20 cellular contexts compared by ENCODE assay signal in genomic region chr10:133179651-133180050, GRCh38. TPM values are rescaled to one million over a fixed set of nuclear protein-coding genes. Genes with fewer than 3 reads are reported as not detected.
DNase-seq lines count a peak whose midpoint lies in the region; ATAC-seq and TF ChIP-seq lines count a peak whose summit lies in the region.
"Had no signal": no experiment of that assay in that cellular context is flagged by ENCODE, and none has a peak within 500 bp of the region (broad histone marks: within the 10 kb centered on the region; RNA-seq: fewer than 3 reads in every experiment).

No MANE protein-coding gene starts in this region.

- peaks cover 7% of the 10 kb centered on the region for H3K4me1 Mint-ChIP-seq in glutamatergic neuron (ENCODE audit: low read depth, unreplicated experiment)
- H3K4me1 Mint-ChIP-seq: GM23338, H9 had no signal

- no peak overlapping the region for H3K4me3 Mint-ChIP-seq in glutamatergic neuron (ENCODE audit: unreplicated experiment)
- H3K4me3 Mint-ChIP-seq: CD4-positive, alpha-beta memory T cell; GM23338; H9 had no signal

- H4K20me1 ChIP-seq in BLaER1 treated with 17β-estradiol and CSF1 and Interleukin-3, amounts not matched to agents 10 nM and 100 nM = peaks cover 0 to 52% (median 16%) of the 10 kb centered on the region in 11 experiments; a peak in 15 of 22 replicates

- peaks cover 9% of the 10 kb centered on the region for H3K9me3 Mint-ChIP-seq in glutamatergic neuron (ENCODE audit: unreplicated experiment)

- H3K27ac ChIP-seq in BLaER1 treated with 17β-estradiol and CSF1 and Interleukin-3, amounts not matched to agents 10 nM and 100 nM = no peak overlapping the region
- H3K27ac ChIP-seq: 22Rv1, C4-2B, HL-60 had no signal

- peaks cover 15% of the 10 kb centered on the region for H3K27me3 Mint-ChIP-seq in glutamatergic neuron (ENCODE audit: unreplicated experiment)

- peaks cover 11 to 62% (median 37%) of the 10 kb centered on the region in 11 experiments for H3K27me3 ChIP-seq in BLaER1 treated with 17β-estradiol and CSF1 and Interleukin-3, amounts not matched to agents 10 nM and 100 nM

- H3K4me1 ChIP-seq in BLaER1 treated with 17β-estradiol and CSF1 and Interleukin-3, amounts not matched to agents 10 nM and 100 nM = peaks cover 17 to 70% (median 57%) of the 10 kb centered on the region in 10 experiments

- no peak for ATAC-seq in Right ventricle myocardium inferior
- no peak for ATAC-seq in left ventricle myocardium superior
- ATAC-seq in HG03460 (IDR thresholded peaks at IDR 0.05; ENCODE audit: unreplicated experiment) = no peak
- ATAC-seq in HG03439 (IDR thresholded peaks at IDR 0.05; ENCODE audit: unreplicated experiment) = no peak
- ATAC-seq: GM23338, K562 had no signal

- peak overlapping the region in 8 of 11 experiments; percentile 46 to 88 (median 76); a peak in 16 of 22 replicates for H3K4me2 ChIP-seq in BLaER1 treated with 17β-estradiol and CSF1 and Interleukin-3, amounts not matched to agents 10 nM and 100 nM
- H3K4me2 ChIP-seq: GM23338 had no signal

- H3K4me3 ChIP-seq in BLaER1 treated with 17β-estradiol and CSF1 and Interleukin-3, amounts not matched to agents 10 nM and 100 nM = no peak overlapping the region
- H3K4me3 ChIP-seq: GM23338, K562 had no signal

- TF ChIP-seq CTCF in glutamatergic neuron (IDR thresholded peaks at IDR 0.05; ENCODE audit: partially characterized antibody, unreplicated experiment) = no peak

- H3K9me3 ChIP-seq in BLaER1 treated with 17β-estradiol and CSF1 and Interleukin-3, amounts not matched to agents 10 nM and 100 nM (replicated peaks in 1 of 11) = peaks cover 0 to 17% (median 0%) of the 10 kb centered on the region in 11 experiments; a peak in 5 of 22 replicates

- no peaks in the 10 kb centered on the region for H3K36me3 ChIP-seq in BLaER1 treated with 17β-estradiol and CSF1 and Interleukin-3, amounts not matched to agents 10 nM and 100 nM

- H3K27ac Mint-ChIP-seq in glutamatergic neuron (ENCODE audit: unreplicated experiment) = no peak overlapping the region
- H3K27ac Mint-ChIP-seq: CD4-positive, alpha-beta memory T cell; GM23338 had no signal

- H3K36me3 Mint-ChIP-seq in glutamatergic neuron (ENCODE audit: unreplicated experiment) = no peaks in the 10 kb centered on the region
- H3K36me3 Mint-ChIP-seq: CD4-positive, alpha-beta memory T cell had no signal

- H3K9ac ChIP-seq in BLaER1 treated with 17β-estradiol and CSF1 and Interleukin-3, amounts not matched to agents 10 nM and 100 nM = peak overlapping the region in 2 of 11 experiments; percentile 14 to 41; a peak in 1 of 22 replicates

- DNase-seq in Right ventricle myocardium inferior (ENCODE audit: missing footprints) = peak; percentile 62
- no peak for DNase-seq in left ventricle myocardium superior
- DNase-seq in glutamatergic neuron = peak; percentile 38
- peak; percentile 58 for DNase-seq in posterior vena cava (ENCODE audit: low spot score)
- DNase-seq in DMS153 treated with DMSO at 0.1 percent for 48 hours (lab: John Stamatoyannopoulos, UW; ENCODE audit: unreplicated experiment) = no peak
- DNase-seq: AML-193; CD4-positive, alpha-beta memory T cell; DMS79 treated with DMSO at 0.1 percent for 48 hours; EL; GDM1; H9 had no signal

- intact Hi-C loops in Right ventricle myocardium inferior (cut with DNase I) = no loop called here
- intact Hi-C loops in left ventricle myocardium superior (cut with micrococcal nuclease) = no loop called here
- intact Hi-C loops in posterior vena cava (cut with DNase I) = loop anchor here in 1 of 2 donors (5.0 kb wide), 1 partner anchor 857 kb away; no protein-coding TSS in a partner anchor

RNA-seq across cellular contexts. Expression of gene KNDC1, which starts 19.6 kb away (rescaled TPM):
- total RNA-seq in Right ventricle myocardium inferior = not detected
- 0.20 TPM for total RNA-seq in left ventricle myocardium superior
- total RNA-seq in glutamatergic neuron (ENCODE audit: unreplicated experiment) = 7.4 TPM
- under 1 TPM; 0.33 to 0.37 TPM for total RNA-seq in posterior vena cava
- total RNA-seq: A673 had no signal

RNA-seq across cellular contexts. Expression of gene UTF1, which starts 50.4 kb away (rescaled TPM):
- total RNA-seq in Right ventricle myocardium inferior (not detected), left ventricle myocardium superior (not detected), glutamatergic neuron (ENCODE audit: unreplicated experiment) (0.61 TPM), posterior vena cava (not detected)
- total RNA-seq: A673; CD4-positive, alpha-beta memory T cell had no signal

RNA-seq across cellular contexts. Expression of gene VENTX, which starts 58.0 kb away (rescaled TPM):
- 0.54 TPM for total RNA-seq in Right ventricle myocardium inferior
- 0.99 TPM for total RNA-seq in left ventricle myocardium superior
- 1.6 TPM for total RNA-seq in glutamatergic neuron (ENCODE audit: unreplicated experiment)
- 1 to 10 TPM; 2.6 to 3.5 TPM for total RNA-seq in posterior vena cava
- total RNA-seq: A673; CD4-positive, alpha-beta memory T cell had no signal

Comparison
In these comparisons a context has a peak if more than half of its experiments do, and no peak if none do; other contexts are left out.
1. DNase-seq: peak in Right ventricle myocardium inferior (single experiment), glutamatergic neuron (single experiment) and posterior vena cava (single experiment); none in left ventricle myocardium superior (single experiment) and DMS153 treated with DMSO at 0.1 percent for 48 hours (single experiment).